In genomic region chr1:167060141-167061072, GRCh38 we compare ENCODE assay signal across 1 cellular context.
TF ChIP-seq lines count a peak whose summit lies in the region.

No MANE protein-coding gene starts in this region.

TF ChIP-seq in HepG2, 621 proteins besides CTCF, POLR2A, EP300 and RAD21:
- no peak for TF ChIP-seq IRF2 (CRISPR knock-in tag; IDR thresholded peaks at IDR 0.05)
- peak; percentile 12; the same call in 1 of the 2 replicates for TF ChIP-seq MAFF (IDR thresholded peaks at IDR 0.05; ENCODE audit: low read depth, low read length)
- TF ChIP-seq ZBTB43 (CRISPR knock-in tag; conservative IDR thresholded peaks at IDR 0.05), result no peak
- TF ChIP-seq TBX2 (CRISPR knock-in tag; IDR thresholded peaks at IDR 0.05; ENCODE audit: borderline replicate concordance), result no peak
- TF ChIP-seq ZNF816 (CRISPR knock-in tag; IDR thresholded peaks at IDR 0.05; ENCODE audit: borderline replicate concordance), result no peak
- TF ChIP-seq GZF1 (CRISPR knock-in tag; IDR thresholded peaks at IDR 0.05), result no peak
- TF ChIP-seq MAFK (conservative IDR thresholded peaks at IDR 0.05 in 1 of 2, IDR thresholded peaks at IDR 0.05 in 1 of 2; ENCODE audit: low read length in 2 of 2), result peak; percentile 39 to 64; a peak in 3 of 4 replicates
- TF ChIP-seq MBD4 (IDR thresholded peaks at IDR 0.05; ENCODE audit: borderline replicate concordance, low read length), result no peak
- no peak for TF ChIP-seq ZKSCAN5 (CRISPR knock-in tag; IDR thresholded peaks at IDR 0.05)
